18 cellular contexts compared by ENCODE assay signal in the genomic region with DNA sequence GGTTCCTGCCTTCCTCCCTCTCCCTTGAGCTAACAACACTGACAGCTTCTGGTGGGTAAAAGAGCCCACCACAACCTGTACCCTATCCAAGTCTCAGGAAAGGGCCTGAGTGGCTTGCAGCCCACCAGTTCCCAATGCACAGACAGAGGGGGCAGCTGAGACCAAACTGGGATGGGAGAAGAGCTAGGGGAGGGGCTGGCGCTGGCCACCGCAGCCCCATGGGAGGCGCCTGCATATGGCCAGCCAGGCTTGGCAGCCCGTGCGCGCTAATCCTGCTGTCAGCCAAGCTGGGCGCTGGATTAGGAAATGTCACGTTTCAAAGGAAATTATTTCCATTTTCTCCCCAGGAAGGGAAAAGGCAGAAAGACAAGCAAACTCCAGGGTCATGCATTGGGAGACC.
DNase-seq lines count a peak whose midpoint lies in the region; ATAC-seq lines count a peak whose summit lies in the region.
"Had no signal": no experiment of that assay in that cellular context is flagged by ENCODE, and none has a peak within 500 bp of the region (broad histone marks: within the 10 kb centered on the region; RNA-seq: fewer than 3 reads in every experiment).

No MANE protein-coding gene starts in this region.

- DNase-seq in NCI-H446 treated with DMSO at 0.1 percent for 48 hours (lab: John Stamatoyannopoulos, UW), result peak; percentile 30
- DNase-seq in cerebellar cortex (ENCODE audit: low spot score), result peak; percentile 11
- DNase-seq in naive thymus-derived CD4-positive, alpha-beta T cell, result no peak
- DNase-seq in activated effector memory CD4-positive, alpha-beta T cell treated with Interleukin-2 at 50 U/mL for 16 hours, result no peak
- DNase-seq in stimulated activated naive CD8-positive, alpha-beta T cell treated with anti-CD3 and anti-CD28 coated beads, Interleukin-15, amount 100 ng/mL, for 72 hours, result no peak
- DNase-seq in COLO668 (lab: John Stamatoyannopoulos, UW; ENCODE audit: unreplicated experiment), result no peak
- DNase-seq: BE2C; CD4-positive, alpha-beta memory T cell; DMS153; EL; HCEC 1CT; NCI-H1417 treated with DMSO at 0.1 percent for 48 hours; NCI-H2029; NCI-H526 treated with DMSO at 0.1 percent for 48 hours had no signal

- no peak overlapping the region for H3K27ac ChIP-seq in naive thymus-derived CD4-positive, alpha-beta T cell (ENCODE audit: low read depth, low read length)
- H3K27ac ChIP-seq: SK-N-MC had no signal

- peaks cover 9 to 55% (median 40%) of the 10 kb centered on the region in 5 donors for H3K27me3 Mint-ChIP-seq in naive thymus-derived CD4-positive, alpha-beta T cell
- peaks cover 54% of the 10 kb centered on the region for H3K27me3 Mint-ChIP-seq in stimulated activated naive CD8-positive, alpha-beta T cell treated with anti-CD3 and anti-CD28 coated beads, Interleukin-15, amount 100 ng/mL, for 72 hours

- intact Hi-C loops in naive thymus-derived CD4-positive, alpha-beta T cell (cut with micrococcal nuclease), result no loop called here

- no peaks in the 10 kb centered on the region for H3K9me3 ChIP-seq in naive thymus-derived CD4-positive, alpha-beta T cell (ENCODE audit: control insufficient read depth in 2 of 3, low read length in 3 of 3)

- peaks cover 0 to 7% (median 2%) of the 10 kb centered on the region in 11 donors for H3K9me3 Mint-ChIP-seq in naive thymus-derived CD4-positive, alpha-beta T cell
- no peaks in the 10 kb centered on the region for H3K9me3 Mint-ChIP-seq in stimulated activated naive CD8-positive, alpha-beta T cell treated with anti-CD3 and anti-CD28 coated beads, Interleukin-15, amount 100 ng/mL, for 72 hours

- no peaks in the 10 kb centered on the region for H3K36me3 ChIP-seq in naive thymus-derived CD4-positive, alpha-beta T cell (ENCODE audit: control insufficient read depth in 2 of 3, insufficient read depth in 3 of 3, low read length in 3 of 3)
- H3K36me3 ChIP-seq: BE2C had no signal

- no peak overlapping the region for H3K4me3 Mint-ChIP-seq in naive thymus-derived CD4-positive, alpha-beta T cell
- no peak overlapping the region for H3K4me3 Mint-ChIP-seq in stimulated activated naive CD8-positive, alpha-beta T cell treated with anti-CD3 and anti-CD28 coated beads, Interleukin-15, amount 100 ng/mL, for 72 hours
- H3K4me3 Mint-ChIP-seq: CD4-positive, alpha-beta memory T cell; IgD-negative memory B cell had no signal

- no peaks in the 10 kb centered on the region for H3K36me3 Mint-ChIP-seq in naive thymus-derived CD4-positive, alpha-beta T cell
- H3K36me3 Mint-ChIP-seq: CD4-positive, alpha-beta memory T cell; IgD-negative memory B cell had no signal

- H3K4me1 Mint-ChIP-seq in naive thymus-derived CD4-positive, alpha-beta T cell, result no peaks in the 10 kb centered on the region
- no peaks in the 10 kb centered on the region for H3K4me1 Mint-ChIP-seq in stimulated activated naive CD8-positive, alpha-beta T cell treated with anti-CD3 and anti-CD28 coated beads, Interleukin-15, amount 100 ng/mL, for 72 hours
- H3K4me1 Mint-ChIP-seq: CD4-positive, alpha-beta memory T cell had no signal

- POLR2A ChIA-PET in naive thymus-derived CD4-positive, alpha-beta T cell (lab: Charles Lee), result no interaction called here

- no peak overlapping the region for H3K4me3 ChIP-seq in naive thymus-derived CD4-positive, alpha-beta T cell (ENCODE audit: low read length)
- H3K4me3 ChIP-seq: SK-N-MC had no signal

- no peaks in the 10 kb centered on the region for H3K4me1 ChIP-seq in naive thymus-derived CD4-positive, alpha-beta T cell (ENCODE audit: control insufficient read depth in 2 of 2, insufficient read depth in 2 of 2, low read length in 2 of 2)
- H3K4me1 ChIP-seq: BE2C had no signal

- peak; percentile 4 for ATAC-seq in naive thymus-derived CD4-positive, alpha-beta T cell
- ATAC-seq in HG03159 (IDR thresholded peaks at IDR 0.05; ENCODE audit: unreplicated experiment), result no peak
- ATAC-seq in stimulated activated naive CD8-positive, alpha-beta T cell treated with anti-CD3 and anti-CD28 coated beads, Interleukin-15, amount 100 ng/mL, for 72 hours, result no peak
- ATAC-seq: Right ventricle myocardium inferior had no signal

- no peaks in the 10 kb centered on the region for H3K27me3 ChIP-seq in naive thymus-derived CD4-positive, alpha-beta T cell (ENCODE audit: control insufficient read depth in 2 of 2, insufficient read depth in 2 of 2, low read length in 2 of 2)
- H3K27me3 ChIP-seq: BE2C had no signal

- CTCF ChIA-PET in naive thymus-derived CD4-positive, alpha-beta T cell (lab: Charles Lee), result interaction anchor here (0.6 kb wide), 1 partner anchor 317 kb away, joined by 3 read pairs; no protein-coding TSS in a partner anchor

- H3K27ac Mint-ChIP-seq in naive thymus-derived CD4-positive, alpha-beta T cell, result no peak overlapping the region
- H3K27ac Mint-ChIP-seq in stimulated activated naive CD8-positive, alpha-beta T cell treated with anti-CD3 and anti-CD28 coated beads, Interleukin-15, amount 100 ng/mL, for 72 hours, result peak overlapping the region in 1 of 2 donors; percentile 29
- H3K27ac Mint-ChIP-seq: CD4-positive, alpha-beta memory T cell; IgD-negative memory B cell had no signal

Comparison
In these comparisons a context has a peak if more than half of its experiments do, and no peak if none do; other contexts are left out.
1. DNase-seq: peak in NCI-H446 treated with DMSO at 0.1 percent for 48 hours (single experiment) and cerebellar cortex (single experiment); none in naive thymus-derived CD4-positive, alpha-beta T cell (0 of 9), activated effector memory CD4-positive, alpha-beta T cell treated with Interleukin-2 at 50 U/mL for 16 hours (single experiment), stimulated activated naive CD8-positive, alpha-beta T cell treated with anti-CD3 and anti-CD28 coated beads, Interleukin-15, amount 100 ng/mL, for 72 hours (0 of 2) and COLO668 (single experiment).